8 cellular contexts compared by ENCODE assay signal in genomic region chr18:12838178-12838634, GRCh38. TPM values are rescaled to one million over a fixed set of nuclear protein-coding genes. Genes with fewer than 3 reads are reported as not detected.
DNase-seq lines count a peak whose midpoint lies in the region; ATAC-seq and TF ChIP-seq lines count a peak whose summit lies in the region.

No MANE protein-coding gene starts in this region.

- no peaks in the 10 kb centered on the region for H3K9me3 Mint-ChIP-seq in activated T-helper 2 cell treated with anti-CD3 and anti-CD28 coated beads, Interferon-gamma antibody, Interleukin-2, Interleukin-4, amounts not matched to agents 10 μg/mL and 5 μg/mL and 100 μg/mL, durations not matched to agents 14 hours and 24 hours and 36 hours
- H3K9me3 Mint-ChIP-seq in stimulated activated naive B cell treated with anti-CD40 and anti-IgM and Interleukin-4, amounts not matched to agents 10 μg/mL and 1 μg/mL and 100 μg/mL, for 72 hours: peaks cover 0 to 3% of the 10 kb centered on the region in 2 donors

- H3K9ac ChIP-seq in DND-41 (ENCODE audit: low read depth, low read length): peak overlapping the region; percentile 43

- no peaks in the 10 kb centered on the region for H3K27me3 ChIP-seq in DND-41 (ENCODE audit: insufficient read depth, low read length, poor library complexity)
- no peaks in the 10 kb centered on the region for H3K27me3 ChIP-seq in right atrium auricular region

- H3K4me1 ChIP-seq in DND-41 (ENCODE audit: insufficient read depth, low read length): peaks cover 59% of the 10 kb centered on the region
- H3K4me1 ChIP-seq in right atrium auricular region: peaks cover 0 to 9% of the 10 kb centered on the region in 2 donors

- H3K36me3 ChIP-seq in DND-41 (ENCODE audit: insufficient read depth, low read length) (peaks cover 60% of the 10 kb centered on the region), right atrium auricular region (peaks cover 12% of the 10 kb centered on the region)

- no peaks in the 10 kb centered on the region for H3K27me3 Mint-ChIP-seq in activated T-helper 2 cell treated with anti-CD3 and anti-CD28 coated beads, Interferon-gamma antibody, Interleukin-2, Interleukin-4, amounts not matched to agents 10 μg/mL and 5 μg/mL and 100 μg/mL, durations not matched to agents 14 hours and 24 hours and 36 hours (ENCODE audit: low read depth)
- H3K27me3 Mint-ChIP-seq in stimulated activated naive B cell treated with anti-CD40 and anti-IgM and Interleukin-4, amounts not matched to agents 10 μg/mL and 1 μg/mL and 100 μg/mL, for 72 hours: no peaks in the 10 kb centered on the region

- no peak overlapping the region for H2AFZ ChIP-seq in DND-41 (ENCODE audit: low read depth, low read length)

- peaks cover 86% of the 10 kb centered on the region for H3K79me2 ChIP-seq in DND-41 (ENCODE audit: insufficient read depth, low read length)

- H4K20me1 ChIP-seq in DND-41 (ENCODE audit: insufficient read depth, low read length): peaks cover 5% of the 10 kb centered on the region; the same call in 1 of the 2 replicates

- ATAC-seq in DND-41 (ENCODE audit: insufficient read depth, low read depth) (peak; percentile 70), HG02970 (IDR thresholded peaks at IDR 0.05; ENCODE audit: low FRiP score, unreplicated experiment) (no peak), HG03045 (IDR thresholded peaks at IDR 0.05; ENCODE audit: unreplicated experiment) (no peak)
- ATAC-seq in stimulated activated naive B cell treated with anti-CD40 and anti-IgM and Interleukin-4, amounts not matched to agents 10 μg/mL and 1 μg/mL and 100 μg/mL, for 72 hours (replicated peaks): no peak

- no peak for TF ChIP-seq CTCF in DND-41 (IDR thresholded peaks at IDR 0.05; ENCODE audit: borderline replicate concordance, extremely low read depth, low read length, poor library complexity, severe bottlenecking)
- no peak for TF ChIP-seq CTCF in LNCaP clone FGC (IDR thresholded peaks at IDR 0.05; ENCODE audit: control insufficient read depth, extremely low read depth, insufficient read depth)
- TF ChIP-seq CTCF in right atrium auricular region (IDR thresholded peaks at IDR 0.05): no peak

- DNase-seq in DND-41 (peak; percentile 59), LNCaP clone FGC (ENCODE audit: low read depth) (no peak), right atrium auricular region (ENCODE audit: low spot score) (no peak), NCI-H524 (lab: John Stamatoyannopoulos, UW) (no peak)
- no peak for DNase-seq in activated T-helper 2 cell treated with anti-CD3 and anti-CD28 coated beads, Interferon-gamma antibody, Interleukin-2, Interleukin-4, amounts not matched to agents 10 μg/mL and 5 μg/mL and 100 μg/mL, durations not matched to agents 14 hours and 24 hours and 36 hours (ENCODE audit: low spot score)
- DNase-seq in stimulated activated naive B cell treated with anti-CD40 and anti-IgM and Interleukin-4, amounts not matched to agents 10 μg/mL and 1 μg/mL and 100 μg/mL, for 72 hours: no peak

- intact Hi-C loops in activated T-helper 2 cell treated with anti-CD3 and anti-CD28 coated beads, Interferon-gamma antibody, Interleukin-2, Interleukin-4, amounts not matched to agents 10 μg/mL and 5 μg/mL and 100 μg/mL, durations not matched to agents 14 hours and 24 hours and 36 hours (cut with micrococcal nuclease): no loop called here

- peak overlapping the region; percentile 68 for H3K4me2 ChIP-seq in DND-41 (ENCODE audit: insufficient read depth, low read length)

- H3K36me3 Mint-ChIP-seq in activated T-helper 2 cell treated with anti-CD3 and anti-CD28 coated beads, Interferon-gamma antibody, Interleukin-2, Interleukin-4, amounts not matched to agents 10 μg/mL and 5 μg/mL and 100 μg/mL, durations not matched to agents 14 hours and 24 hours and 36 hours (ENCODE audit: low read depth): peaks cover 52% of the 10 kb centered on the region
- peaks cover 14 to 36% of the 10 kb centered on the region in 2 donors for H3K36me3 Mint-ChIP-seq in stimulated activated naive B cell treated with anti-CD40 and anti-IgM and Interleukin-4, amounts not matched to agents 10 μg/mL and 1 μg/mL and 100 μg/mL, for 72 hours

- H3K9me3 ChIP-seq in DND-41 (ENCODE audit: insufficient read depth, low read length, severe bottlenecking) (no peaks in the 10 kb centered on the region), right atrium auricular region (no peaks in the 10 kb centered on the region)

- H3K4me3 Mint-ChIP-seq in activated T-helper 2 cell treated with anti-CD3 and anti-CD28 coated beads, Interferon-gamma antibody, Interleukin-2, Interleukin-4, amounts not matched to agents 10 μg/mL and 5 μg/mL and 100 μg/mL, durations not matched to agents 14 hours and 24 hours and 36 hours (ENCODE audit: low read depth): peak overlapping the region; percentile 68
- peak overlapping the region; percentile 65 to 70 for H3K4me3 Mint-ChIP-seq in stimulated activated naive B cell treated with anti-CD40 and anti-IgM and Interleukin-4, amounts not matched to agents 10 μg/mL and 1 μg/mL and 100 μg/mL, for 72 hours

- H3K27ac ChIP-seq in DND-41 (ENCODE audit: low read length): peak overlapping the region; percentile 80
- H3K27ac ChIP-seq in right atrium auricular region: peak overlapping the region; percentile 17 to 39

- peak overlapping the region; percentile 80 for H3K27ac Mint-ChIP-seq in activated T-helper 2 cell treated with anti-CD3 and anti-CD28 coated beads, Interferon-gamma antibody, Interleukin-2, Interleukin-4, amounts not matched to agents 10 μg/mL and 5 μg/mL and 100 μg/mL, durations not matched to agents 14 hours and 24 hours and 36 hours
- H3K27ac Mint-ChIP-seq in stimulated activated naive B cell treated with anti-CD40 and anti-IgM and Interleukin-4, amounts not matched to agents 10 μg/mL and 1 μg/mL and 100 μg/mL, for 72 hours: peak overlapping the region; percentile 88

- H3K4me3 ChIP-seq in DND-41 (ENCODE audit: low read depth in 1 of 2, low read length in 2 of 2) (peak overlapping the region in 1 of 2 experiments; percentile 40; a peak in 2 of 4 replicates), LNCaP clone FGC (ENCODE audit: low read depth, low read length) (peak overlapping the region; percentile 21), right atrium auricular region (peak overlapping the region in 1 of 2 donors; percentile 6)

- peaks cover 61% of the 10 kb centered on the region for H3K4me1 Mint-ChIP-seq in activated T-helper 2 cell treated with anti-CD3 and anti-CD28 coated beads, Interferon-gamma antibody, Interleukin-2, Interleukin-4, amounts not matched to agents 10 μg/mL and 5 μg/mL and 100 μg/mL, durations not matched to agents 14 hours and 24 hours and 36 hours (ENCODE audit: low read depth)
- peaks cover 36 to 43% of the 10 kb centered on the region in 2 donors for H3K4me1 Mint-ChIP-seq in stimulated activated naive B cell treated with anti-CD40 and anti-IgM and Interleukin-4, amounts not matched to agents 10 μg/mL and 1 μg/mL and 100 μg/mL, for 72 hours

RNA-seq across cellular contexts. Expression of gene PTPN2, which starts 45.8 kb away (rescaled TPM):
- 57.3 and 60.6 TPM in 2 replicates for total RNA-seq in activated T-helper 2 cell treated with anti-CD3 and anti-CD28 coated beads, Interferon-gamma antibody, Interleukin-2, Interleukin-4, amounts not matched to agents 10 μg/mL and 5 μg/mL and 100 μg/mL, durations not matched to agents 14 hours and 24 hours and 36 hours
- 10 to 100 TPM; 13.2 to 14.3 TPM for total RNA-seq in right atrium auricular region
